Comparison of ENCODE assay signal across 26 cellular contexts in genomic region chr1:205072881-205073280, GRCh38. TPM values are rescaled to one million over a fixed set of nuclear protein-coding genes. Genes with fewer than 3 reads are reported as not detected.
"Had no signal": no experiment of that assay in that cellular context is flagged by ENCODE, and none has a peak within 500 bp of the region (broad histone marks: within the 10 kb centered on the region; RNA-seq: fewer than 3 reads in every experiment).

No MANE protein-coding gene starts in this region.

- H3K36me3 ChIP-seq: cardiac muscle cell, sigmoid colon, thoracic aorta, upper lobe of left lung had no signal

- H3K4me3 Mint-ChIP-seq: activated CD4-positive, alpha-beta T cell treated with anti-CD3 and anti-CD28 coated beads for 36 hours; activated naive CD8-positive, alpha-beta T cell treated with anti-CD3 and anti-CD28 coated beads, Interleukin-2, amount 10 ng/mL, durations not matched to agents 7 days and 5 days; memory B cell; natural killer cell treated with Interleukin-12 subunit alpha and Interleukin-12 subunit beta and Interleukin-15 and Interleukin-18, amount 100 ng/mL, for 72 hours; WTC11 had no signal

- H3K4me1 Mint-ChIP-seq: activated CD4-positive, alpha-beta T cell treated with anti-CD3 and anti-CD28 coated beads for 36 hours; activated naive CD8-positive, alpha-beta T cell treated with anti-CD3 and anti-CD28 coated beads, Interleukin-2, amount 10 ng/mL, durations not matched to agents 7 days and 5 days; memory B cell had no signal

- ATAC-seq: activated CD4-positive, alpha-beta T cell treated with anti-CD3 and anti-CD28 coated beads for 36 hours; left ventricle myocardium superior; natural killer cell treated with Interleukin-12 subunit alpha and Interleukin-12 subunit beta and Interleukin-15 and Interleukin-18, amount 100 ng/mL, for 72 hours; WTC11 had no signal

- H3K27ac Mint-ChIP-seq: activated CD4-positive, alpha-beta T cell treated with anti-CD3 and anti-CD28 coated beads for 36 hours; activated naive CD8-positive, alpha-beta T cell treated with anti-CD3 and anti-CD28 coated beads, Interleukin-2, amount 10 ng/mL, durations not matched to agents 7 days and 5 days; memory B cell; natural killer cell treated with Interleukin-12 subunit alpha and Interleukin-12 subunit beta and Interleukin-15 and Interleukin-18, amount 100 ng/mL, for 72 hours; progenitor cell of endocrine pancreas; WTC11 had no signal

- H3K4me3 ChIP-seq: cardiac muscle cell, sigmoid colon, thoracic aorta, upper lobe of left lung had no signal

- H3K27me3 Mint-ChIP-seq: activated CD4-positive, alpha-beta T cell treated with anti-CD3 and anti-CD28 coated beads for 36 hours; activated naive CD8-positive, alpha-beta T cell treated with anti-CD3 and anti-CD28 coated beads, Interleukin-2, amount 10 ng/mL, durations not matched to agents 7 days and 5 days; memory B cell; natural killer cell treated with Interleukin-12 subunit alpha and Interleukin-12 subunit beta and Interleukin-15 and Interleukin-18, amount 100 ng/mL, for 72 hours; progenitor cell of endocrine pancreas had no signal

- H3K36me3 Mint-ChIP-seq: activated naive CD8-positive, alpha-beta T cell treated with anti-CD3 and anti-CD28 coated beads, Interleukin-2, amount 10 ng/mL, durations not matched to agents 7 days and 5 days; memory B cell; natural killer cell treated with Interleukin-12 subunit alpha and Interleukin-12 subunit beta and Interleukin-15 and Interleukin-18, amount 100 ng/mL, for 72 hours; WTC11 had no signal

- H3K9me3 Mint-ChIP-seq: activated naive CD8-positive, alpha-beta T cell treated with anti-CD3 and anti-CD28 coated beads, Interleukin-2, amount 10 ng/mL, durations not matched to agents 7 days and 5 days; memory B cell; natural killer cell treated with Interleukin-12 subunit alpha and Interleukin-12 subunit beta and Interleukin-15 and Interleukin-18, amount 100 ng/mL, for 72 hours; WTC11 had no signal

- DNase-seq: activated CD4-positive, alpha-beta T cell treated with anti-CD3 and anti-CD28 coated beads for 36 hours; activated CD4-positive, alpha-beta T cell treated with anti-CD3 and anti-CD28 coated beads, Interleukin-2, amount 50 U/mL, for 4 hours; activated CD8-positive, alpha-beta memory T cell treated with anti-CD3 and anti-CD28 coated beads for 24 hours; activated naive CD4-positive, alpha-beta T cell treated with Interleukin-2 at 50 U/mL for 16 hours; activated naive CD8-positive, alpha-beta T cell treated with anti-CD3 and anti-CD28 coated beads, Interleukin-2, amount 10 ng/mL, durations not matched to agents 7 days and 5 days; activated T-cell treated with anti-CD3 and anti-CD28 coated beads, Interleukin-2, amount 50 U/mL, for 48 hours; amniotic stem cell; erythroblast; foreskin melanocyte; hippocampal formation; left ventricle myocardium superior; retina; sigmoid colon; stimulated activated CD4-positive, alpha-beta T cell treated with anti-CD3 and anti-CD28 coated beads, Interleukin-2, amount 100 ng/mL, for 48 hours; stimulated activated naive CD4-positive, alpha-beta T cell; T1000 had no signal

- H3K27me3 ChIP-seq: cardiac muscle cell, sigmoid colon, upper lobe of left lung had no signal

RNA-seq across cellular contexts. Expression of gene CNTN2, which starts 29.9 kb away (rescaled TPM):
- total RNA-seq: activated CD4-positive, alpha-beta T cell treated with anti-CD3 and anti-CD28 coated beads for 36 hours; activated naive CD8-positive, alpha-beta T cell treated with anti-CD3 and anti-CD28 coated beads, Interleukin-2, amount 10 ng/mL, durations not matched to agents 7 days and 5 days; cardiac muscle cell; chondrocyte; natural killer cell treated with Interleukin-12 subunit alpha and Interleukin-12 subunit beta and Interleukin-15 and Interleukin-18, amount 100 ng/mL, for 72 hours; osteocyte; progenitor cell of endocrine pancreas; T-helper 1 cell treated with Interleukin-12 subunit alpha and Interleukin-12 subunit beta and Interleukin-4 antibody, amounts not matched to agents 30 ng/mL and 1 ng/mL, for 36 hours; upper lobe of left lung had no signal
